ENCODE assay signal across 8 cellular contexts in genomic region chr10:72326665-72327603, GRCh38. TPM values are rescaled to one million over a fixed set of nuclear protein-coding genes. Genes with fewer than 3 reads are reported as not detected.
A peak's percentile ranks its signal among the peaks of the same experiment; 100 is the strongest.
DNase-seq lines count a peak whose midpoint lies in the region; ATAC-seq, FAIRE-seq and TF ChIP-seq lines count a peak whose summit lies in the region.
"Not testable (repeated sequence)": the region's sequence is repeated elsewhere in the genome, so short reads cannot be mapped to it uniquely, and the experiment has no call there.

No MANE protein-coding gene starts in this region.

- TF ChIP-seq POLR2A in GM12891 (IDR thresholded peaks at IDR 0.05; ENCODE audit: low read depth, low read length) (peak; percentile 55; the same call in 1 of the 2 replicates), tibial nerve (IDR thresholded peaks at IDR 0.05) (peak in 1 of 2 donors; percentile 14)

- H3K36me3 Mint-ChIP-seq in naive thymus-derived CD4-positive, alpha-beta T cell: peaks cover 0 to 12% (median 0%) of the 10 kb centered on the region in 5 donors

- H3K4me1 Mint-ChIP-seq in naive thymus-derived CD4-positive, alpha-beta T cell: peaks cover 44 to 85% (median 77%) of the 10 kb centered on the region in 7 donors

- DNase-seq in GM12891 (ENCODE audit: insufficient read length, low spot score); tibial nerve (ENCODE audit: low spot score in 2 of 2): not testable (repeated sequence)
- DNase-seq in T follicular helper cell (ENCODE audit: low read depth): peak; percentile 32
- DNase-seq in activated CD4-positive, alpha-beta T cell treated with anti-CD3 and anti-CD28 coated beads, Interleukin-2, amount 50 U/mL, for 48 hours: peak; percentile 80 to 88
- DNase-seq in activated effector memory CD4-positive, alpha-beta T cell treated with anti-CD3 and anti-CD28 coated beads, Interleukin-2, amount 50 U/mL, for 16 hours: peak; percentile 86
- peak; percentile 24 for DNase-seq in effector CD4-positive, alpha-beta T cell
- peak in 8 of 9 donors; percentile 55 to 79 (median 72) for DNase-seq in naive thymus-derived CD4-positive, alpha-beta T cell
- DNase-seq in stimulated activated CD4-positive, alpha-beta T cell treated with anti-CD3 and anti-CD28 coated beads, Interleukin-1b, Interleukin-23, amount 100 ng/mL, for 48 hours: peak; percentile 89

- H3K4me1 ChIP-seq in naive thymus-derived CD4-positive, alpha-beta T cell (ENCODE audit: control insufficient read depth in 2 of 2, insufficient read depth in 2 of 2, low read length in 2 of 2): peaks cover 50 to 70% of the 10 kb centered on the region in 2 donors
- H3K4me1 ChIP-seq in tibial nerve: peaks cover 5 to 88% (median 56%) of the 10 kb centered on the region in 4 donors

- H3K9me3 Mint-ChIP-seq in naive thymus-derived CD4-positive, alpha-beta T cell: not testable (repeated sequence)

- H3K27me3 ChIP-seq in naive thymus-derived CD4-positive, alpha-beta T cell (ENCODE audit: control insufficient read depth in 2 of 2, insufficient read depth in 2 of 2, low read length in 2 of 2); tibial nerve: not testable (repeated sequence)

- peak in 1 of 2 donors; percentile 19 for TF ChIP-seq EP300 in tibial nerve (IDR thresholded peaks at IDR 0.05)

- not testable (repeated sequence) for TF ChIP-seq CTCF in tibial nerve (IDR thresholded peaks at IDR 0.05)

- CTCF ChIA-PET in naive thymus-derived CD4-positive, alpha-beta T cell (lab: Charles Lee): interaction anchor here (0.6 to 3.4 kb wide), 21 partner anchors 9 to 409 kb away, joined by 3 to 23 read pairs (median 4); no protein-coding TSS in a partner anchor

- peak overlapping the region; percentile 81 to 99 (median 96) for H3K4me3 Mint-ChIP-seq in naive thymus-derived CD4-positive, alpha-beta T cell

- 85 to 88% methylated on average over 32 of the region's 32 CpGs for whole genome bisulfite sequencing in tibial nerve, 2 donors

- FAIRE-seq in GM12891 (lab: Jason Lieb, UNC): not testable (repeated sequence)

- intact Hi-C loops in naive thymus-derived CD4-positive, alpha-beta T cell (cut with micrococcal nuclease): loop anchor here (1.0 to 2.0 kb wide), 5 partner anchors 8 to 201 kb away; partner anchors contain the start of gene DDIT4 (in 2 of the 2)

- not testable (repeated sequence) for H3K36me3 ChIP-seq in naive thymus-derived CD4-positive, alpha-beta T cell (ENCODE audit: control insufficient read depth in 2 of 3, insufficient read depth in 3 of 3, low read length in 3 of 3); tibial nerve

- not testable (repeated sequence) for H3K9me3 ChIP-seq in naive thymus-derived CD4-positive, alpha-beta T cell (ENCODE audit: control insufficient read depth in 2 of 3, low read length in 3 of 3); tibial nerve

- H3K27ac Mint-ChIP-seq in naive thymus-derived CD4-positive, alpha-beta T cell: peak overlapping the region; percentile 93 to 99 (median 97)

- POLR2A ChIA-PET in naive thymus-derived CD4-positive, alpha-beta T cell (lab: Charles Lee): interaction anchor here (0.6 to 7.3 kb wide), 20 partner anchors 8 to 477 kb away, joined by 3 to 86 read pairs (median 5); partner anchors contain the start of genes ANAPC16, ASCC1, DDIT4 and SPOCK2

- peak overlapping the region; percentile 75 for H3K4me3 ChIP-seq in naive thymus-derived CD4-positive, alpha-beta T cell (ENCODE audit: low read length)
- H3K4me3 ChIP-seq in tibial nerve: peak overlapping the region in 1 of 4 donors; percentile 8

- peak; percentile 11 for ATAC-seq in naive thymus-derived CD4-positive, alpha-beta T cell

- H3K27me3 Mint-ChIP-seq in naive thymus-derived CD4-positive, alpha-beta T cell: not testable (repeated sequence)

- peak overlapping the region; percentile 70 for H3K27ac ChIP-seq in naive thymus-derived CD4-positive, alpha-beta T cell (ENCODE audit: low read depth, low read length)
- H3K27ac ChIP-seq in tibial nerve: peak overlapping the region in 3 of 4 donors; percentile 17 to 98 (median 95)

TF ChIP-seq in GM12891, 5 proteins besides CTCF, POLR2A, EP300 and RAD21:
- peak; percentile 23; the same call in 1 of the 2 replicates for TF ChIP-seq POLR2AphosphoS5 (IDR thresholded peaks at IDR 0.05; ENCODE audit: low read depth, low read length)

RNA-seq across cellular contexts. Expression of gene DNAJB12, which starts 27.8 kb away (rescaled TPM):
- 13.7 TPM for polyA plus RNA-seq in GM12891 (2012; ENCODE audit: low read depth, missing spikeins)
- total RNA-seq in naive thymus-derived CD4-positive, alpha-beta T cell: 10 to 100 TPM; 24.6 to 40.5 (median 36.2) TPM
- polyA plus RNA-seq in naive thymus-derived CD4-positive, alpha-beta T cell: 10 to 100 TPM; 17.6 to 27.6 TPM
- 100 to 1,000 TPM in 2 of 4 donors, 10 to 100 TPM in 2; 81.3 to 115 (median 98.9) TPM for total RNA-seq in tibial nerve

RNA-seq across cellular contexts. Expression of gene DDIT4, which starts 53.2 kb away (rescaled TPM):
- polyA plus RNA-seq in GM12891 (2012; ENCODE audit: low read depth, missing spikeins): 93.2 TPM
- total RNA-seq in naive thymus-derived CD4-positive, alpha-beta T cell: 100 to 1,000 TPM in 3 of 5 experiments, 10 to 100 TPM in 2; 25.4 to 335 (median 135) TPM
- 100 to 1,000 TPM in 1 of 2 donors, 10 to 100 TPM in 1; 80.4 to 219 TPM for polyA plus RNA-seq in naive thymus-derived CD4-positive, alpha-beta T cell
- 1,000 to 10,000 TPM; 1,317 to 2,202 (median 1,604) TPM for total RNA-seq in tibial nerve
